21 cellular contexts compared by ENCODE assay signal in the genomic region with DNA sequence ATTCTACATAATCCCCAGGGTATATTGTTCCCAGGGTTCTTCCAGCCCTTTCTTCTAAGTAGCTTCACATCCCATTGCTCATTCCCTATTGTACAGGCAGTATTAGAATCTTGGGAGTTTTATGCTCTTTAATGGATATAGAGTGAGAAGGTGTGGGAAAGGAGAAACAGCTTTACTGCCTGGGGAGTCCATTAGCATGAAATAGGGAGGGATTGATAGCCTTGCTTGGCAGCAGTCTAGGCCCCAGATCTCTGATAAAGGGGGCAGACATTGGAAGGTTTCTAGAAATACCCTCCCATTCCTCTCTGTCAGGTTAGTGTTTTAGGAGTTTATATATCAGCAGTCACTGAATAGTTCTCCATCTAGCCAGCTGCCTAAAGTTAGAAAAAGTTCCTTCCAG.
"Had no signal": no experiment of that assay in that cellular context is flagged by ENCODE, and none has a peak within 500 bp of the region (broad histone marks: within the 10 kb centered on the region; RNA-seq: fewer than 3 reads in every experiment).

No MANE protein-coding gene starts in this region.

- H3K27ac ChIP-seq: RWPE1 had no signal

- H3K4me3 ChIP-seq: MG63 had no signal

- DNase-seq: IMR-90, Karpas-422, KG1, MG63, NCI-H1092, NCI-H1105 treated with DMSO at 0.1 percent for 48 hours, NCI-H1436, NCI-H187, NCI-H2029, NCI-H2081 treated with DMSO at 0.1 percent for 48 hours, NCI-H226, NCI-H446, NCI-H510A, NCI-H524 treated with DMSO at 0.1 percent for 48 hours, NCI-H69, NCI-H774, PC-3, SHP77, SK-N-SH, SW 1271 had no signal

- H3K9ac ChIP-seq: SK-N-SH had no signal

- H3K27me3 ChIP-seq: MG63 had no signal

- H3K9me3 ChIP-seq: MG63, SK-N-SH had no signal

- H3K36me3 ChIP-seq: MG63 had no signal
